In genomic region chr5:43701227-43701626, GRCh38 we compare ENCODE assay signal across 22 cellular contexts.
DNase-seq lines count a peak whose midpoint lies in the region; ATAC-seq, FAIRE-seq and TF ChIP-seq lines count a peak whose summit lies in the region.
"Had no signal": no experiment of that assay in that cellular context is flagged by ENCODE, and none has a peak within 500 bp of the region (broad histone marks: within the 10 kb centered on the region; RNA-seq: fewer than 3 reads in every experiment).

No MANE protein-coding gene starts in this region.

- H3K4me1 ChIP-seq in right lobe of liver = peaks cover 0 to 29% (median 4%) of the 10 kb centered on the region in 4 donors
- H3K4me1 ChIP-seq in HepG2 (ENCODE audit: insufficient read depth, low read length) = no peaks in the 10 kb centered on the region
- H3K4me1 ChIP-seq in HEK293 (ENCODE audit: control insufficient read depth, insufficient read depth, low read length) = no peaks in the 10 kb centered on the region
- H3K4me1 ChIP-seq: BLaER1, Caco-2 had no signal

- intact Hi-C loops in right lobe of liver (cut with DNase I) (no loop called here), HepG2 (cut with micrococcal nuclease; ENCODE audit: unreplicated experiment) (no loop called here)
- intact Hi-C loops in activated naive CD4-positive, alpha-beta T cell treated with anti-CD3 and anti-CD28 coated beads for 36 hours (cut with micrococcal nuclease) = no loop called here

- no peak overlapping the region for H3K4me3 Mint-ChIP-seq in activated naive CD4-positive, alpha-beta T cell treated with anti-CD3 and anti-CD28 coated beads for 36 hours
- H3K4me3 Mint-ChIP-seq: CD14-positive monocyte; CD4-positive, alpha-beta memory T cell; CD4-positive, CD25-positive, alpha-beta regulatory T cell; CD8-positive, alpha-beta memory T cell had no signal

- no peak for TF ChIP-seq RAD21 in HepG2 (CRISPR knock-in tag; IDR thresholded peaks at IDR 0.05)

- no peak for TF ChIP-seq EP300 in HepG2 (IDR thresholded peaks at IDR 0.05; ENCODE audit: low read depth in 2 of 2, low read length in 2 of 2)
- no peak for TF ChIP-seq EP300 in HepG2 (CRISPR knock-in tag; IDR thresholded peaks at IDR 0.05; ENCODE audit: borderline replicate concordance)

- H3K9me3 ChIP-seq in right lobe of liver (no peaks in the 10 kb centered on the region), HepG2 (ENCODE audit: low read length) (peaks cover 5% of the 10 kb centered on the region), HEK293 (ENCODE audit: control insufficient read depth, insufficient read depth, low read depth, low read length) (no peaks in the 10 kb centered on the region)
- H3K9me3 ChIP-seq: BE2C had no signal

- DNase-seq in right lobe of liver = no peak
- no peak for DNase-seq in HepG2 (ENCODE audit: low spot score)
- DNase-seq in activated naive CD4-positive, alpha-beta T cell treated with anti-CD3 and anti-CD28 coated beads for 36 hours = no peak
- DNase-seq in DMS79 (lab: John Stamatoyannopoulos, UW) = no peak
- DNase-seq: 8988T; ACHN; BE2C; C1 segment of cervical spinal cord; Caco-2; Calu3; CD4-positive, alpha-beta memory T cell; CD4-positive, CD25-positive, alpha-beta regulatory T cell; CD8-positive, alpha-beta memory T cell; DND-41; EL; GDM1 had no signal

- no peak overlapping the region for H2AFZ ChIP-seq in HepG2 (ENCODE audit: low read length)

- H3K27ac ChIP-seq in right lobe of liver (peak overlapping the region in 1 of 3 donors; percentile 88), HepG2 (ENCODE audit: extremely low read length, insufficient read depth, low read length) (no peak overlapping the region), HEK293 (ENCODE audit: extremely low read depth, low read depth, low read length) (no peak overlapping the region)
- H3K27ac ChIP-seq: BLaER1 had no signal

- no peak for FAIRE-seq in HepG2 (lab: Jason Lieb, UNC)
- FAIRE-seq: D721Med, GM12878, GM19239 had no signal

- no peak overlapping the region for H3K27ac Mint-ChIP-seq in activated naive CD4-positive, alpha-beta T cell treated with anti-CD3 and anti-CD28 coated beads for 36 hours
- H3K27ac Mint-ChIP-seq: CD14-positive monocyte had no signal

- WGBS in right lobe of liver (ENCODE audit: insufficient coverage, low coverage, low lambda C conversion rate, missing lambda C conversion rate) = 97% methylated on average over 3 of the region's 3 CpGs
- 97% methylated on average over 3 of the region's 3 CpGs for WGBS in HepG2 (ENCODE audit: low lambda C conversion rate)

- POLR2A ChIA-PET in HepG2 (lab: Yijun Ruan, JAX) = no interaction called here
- POLR2A ChIA-PET in HEK293 (lab: Yijun Ruan, JAX) = no interaction called here

- no peak overlapping the region for H3K9ac ChIP-seq in HepG2 (ENCODE audit: insufficient read depth, low read depth, low read length)
- H3K9ac ChIP-seq: BLaER1 had no signal

- H3K4me3 ChIP-seq in right lobe of liver = peak overlapping the region in 2 of 3 donors; percentile 2 to 35
- no peak overlapping the region for H3K4me3 ChIP-seq in HepG2 (replicated peaks in 1 of 3; ENCODE audit: insufficient read depth in 1 of 3, low read depth in 2 of 3, low read length in 3 of 3)
- no peak overlapping the region for H3K4me3 ChIP-seq in HEK293 (ENCODE audit: low read depth, low read length)
- H3K4me3 ChIP-seq: BLaER1, GM12878 had no signal

- peaks cover 50% of the 10 kb centered on the region for H3K36me3 Mint-ChIP-seq in activated naive CD4-positive, alpha-beta T cell treated with anti-CD3 and anti-CD28 coated beads for 36 hours (ENCODE audit: low read depth)

- no peaks in the 10 kb centered on the region for H3K9me3 Mint-ChIP-seq in activated naive CD4-positive, alpha-beta T cell treated with anti-CD3 and anti-CD28 coated beads for 36 hours

- no peak for TF ChIP-seq CTCF in right lobe of liver (IDR thresholded peaks at IDR 0.05)
- no peak for TF ChIP-seq CTCF in HepG2 (CRISPR knock-in tag; IDR thresholded peaks at IDR 0.05)
- TF ChIP-seq CTCF in HEK293 (tag by site-specific recombination; IDR thresholded peaks at IDR 0.05) = no peak

- peaks cover 0 to 22% (median 9%) of the 10 kb centered on the region in 4 donors for H3K36me3 ChIP-seq in right lobe of liver
- H3K36me3 ChIP-seq in HepG2 (replicated peaks in 1 of 2; ENCODE audit: control insufficient read depth in 1 of 2, insufficient read depth in 2 of 2, low read length in 2 of 2) = peaks cover 0 to 2% of the 10 kb centered on the region in 2 experiments; a peak in 1 of 5 replicates
- H3K36me3 ChIP-seq in HEK293 (ENCODE audit: control insufficient read depth in 2 of 2, insufficient read depth in 1 of 2, low read length in 2 of 2) = peaks cover 0 to 10% of the 10 kb centered on the region in 2 experiments; a peak in 1 of 3 replicates

- ATAC-seq in right lobe of liver (no peak), HepG2 (no peak)
- ATAC-seq: GM12878 had no signal

- H3K4me2 ChIP-seq in HepG2 (ENCODE audit: low read depth, low read length) = no peak overlapping the region
- H3K4me2 ChIP-seq: BLaER1 had no signal

- CTCF ChIA-PET in HepG2 (lab: Yijun Ruan, JAX; ENCODE audit: low intra/inter-chr PET ratio, low total read pairs) = no interaction called here
- CTCF ChIA-PET in HEK293 (lab: Yijun Ruan, JAX) = interaction anchor here (0.6 kb wide), 1 partner anchor 63 kb away, joined by 3 read pairs; no protein-coding TSS in a partner anchor
- CTCF ChIA-PET in activated naive CD4-positive, alpha-beta T cell treated with anti-CD3 and anti-CD28 coated beads for 36 hours (lab: Charles Lee) = interaction anchor here (1.0 to 1.2 kb wide), 2 partner anchors 17 to 22 kb away, joined by 3 read pairs; no protein-coding TSS in a partner anchor

- H3K27me3 ChIP-seq in right lobe of liver = no peaks in the 10 kb centered on the region
- no peaks in the 10 kb centered on the region for H3K27me3 ChIP-seq in HepG2 (ENCODE audit: control insufficient read depth in 1 of 2, insufficient read depth in 2 of 2, low read length in 2 of 2)
- H3K27me3 ChIP-seq: BE2C, BLaER1 had no signal

- H4K20me1 ChIP-seq in HepG2 (ENCODE audit: insufficient read depth, low read length) = no peaks in the 10 kb centered on the region

- BruUV-seq in HepG2 (replicated peaks; lab: Mats Ljungman, UMichigan) = no TSS peak

- TF ChIP-seq POLR2A in right lobe of liver (IDR thresholded peaks at IDR 0.05) (no peak), HepG2 (IDR thresholded peaks at IDR 0.05; ENCODE audit: insufficient read depth in 1 of 2, low read depth in 2 of 2, low read length in 2 of 2) (no peak)

- H3K27me3 Mint-ChIP-seq in activated naive CD4-positive, alpha-beta T cell treated with anti-CD3 and anti-CD28 coated beads for 36 hours (ENCODE audit: low read depth) = no peaks in the 10 kb centered on the region
- H3K27me3 Mint-ChIP-seq: CD4-positive, alpha-beta memory T cell; CD4-positive, CD25-positive, alpha-beta regulatory T cell; CD8-positive, alpha-beta memory T cell had no signal

- in situ Hi-C loops in HepG2 (cut with HindIII; ENCODE audit: extremely low pct_ligation_motif_present, low pct_unique_long_range_greater_than_20kb) = no loop called here

- no peaks in the 10 kb centered on the region for H3K4me1 Mint-ChIP-seq in activated naive CD4-positive, alpha-beta T cell treated with anti-CD3 and anti-CD28 coated beads for 36 hours (ENCODE audit: low read depth)
- H3K4me1 Mint-ChIP-seq: CD14-positive monocyte had no signal

- H3K79me2 ChIP-seq in HepG2 (ENCODE audit: insufficient read depth, low read length) = no peaks in the 10 kb centered on the region

TF ChIP-seq in HepG2, 621 proteins besides CTCF, POLR2A, EP300 and RAD21 (continues in another document):
- TF ChIP-seq GFI1 (CRISPR knock-in tag; IDR thresholded peaks at IDR 0.05; ENCODE audit: borderline replicate concordance) (no peak), THYN1 (CRISPR knock-in tag; IDR thresholded peaks at IDR 0.05; ENCODE audit: borderline replicate concordance, low read depth) (no peak), UBTF (CRISPR knock-in tag; IDR thresholded peaks at IDR 0.05) (no peak), ZNF224 (CRISPR knock-in tag; IDR thresholded peaks at IDR 0.05) (no peak)

TF ChIP-seq in HEK293, 187 proteins besides CTCF, POLR2A, EP300 and RAD21:
- TF ChIP-seq ZNF146 (tag by site-specific recombination; IDR thresholded peaks at IDR 0.05) (peak; percentile 95), HOXC10 (CRISPR knock-in tag; IDR thresholded peaks at IDR 0.05) (no peak), ZSCAN23 (tag by site-specific recombination; IDR thresholded peaks at IDR 0.05) (no peak)

Comparison
In these comparisons a context has a peak if more than half of its experiments do, and no peak if none do; other contexts are left out.
1. H3K4me3 ChIP-seq: peak in right lobe of liver (2 of 3); none in HepG2 (0 of 3) and HEK293 (single experiment).